ENCODE assay signal across 1 cellular context in the genomic region with DNA sequence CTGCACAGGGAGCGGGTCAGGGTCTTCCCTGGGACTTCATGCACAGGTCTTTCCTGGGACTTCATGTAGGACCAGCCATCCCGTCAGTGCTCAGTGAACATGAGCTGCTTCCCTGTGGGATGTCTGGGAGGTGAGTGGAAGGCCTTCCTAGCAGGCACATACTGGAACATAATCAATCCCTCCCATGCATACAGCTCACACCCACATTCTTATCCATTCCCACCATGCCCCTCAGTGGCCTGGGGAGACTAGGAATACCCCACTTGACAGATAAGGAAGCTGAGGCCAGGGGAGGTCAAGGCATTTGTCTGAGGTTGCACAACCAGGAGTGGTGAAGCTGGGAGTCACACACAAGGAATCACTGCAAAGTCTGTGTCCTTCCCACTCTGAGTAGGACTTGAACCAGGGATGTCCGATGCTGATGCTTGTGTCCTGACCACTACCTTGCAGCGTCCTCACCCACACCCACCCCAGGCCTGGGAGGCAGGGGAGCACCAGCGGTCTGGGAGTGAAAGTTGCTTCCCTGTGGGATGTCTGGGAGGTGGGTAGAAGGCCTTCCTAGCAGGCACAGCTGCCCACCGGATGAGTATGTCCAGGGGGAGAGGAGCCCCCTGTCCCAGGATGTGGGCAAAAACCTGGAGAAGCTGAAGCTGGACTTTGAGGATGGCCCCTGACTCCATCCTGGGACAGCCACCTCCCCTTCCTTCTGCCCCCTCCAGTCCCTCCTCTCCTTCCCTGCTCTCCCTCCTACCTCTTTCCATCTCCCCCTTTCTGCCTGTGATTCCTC.
TF ChIP-seq lines count a peak whose summit lies in the region.

No MANE protein-coding gene starts in this region.

TF ChIP-seq in GM23338, 12 proteins besides CTCF, POLR2A, EP300 and RAD21 (continued from another document):
- TF ChIP-seq, protein P1, sequence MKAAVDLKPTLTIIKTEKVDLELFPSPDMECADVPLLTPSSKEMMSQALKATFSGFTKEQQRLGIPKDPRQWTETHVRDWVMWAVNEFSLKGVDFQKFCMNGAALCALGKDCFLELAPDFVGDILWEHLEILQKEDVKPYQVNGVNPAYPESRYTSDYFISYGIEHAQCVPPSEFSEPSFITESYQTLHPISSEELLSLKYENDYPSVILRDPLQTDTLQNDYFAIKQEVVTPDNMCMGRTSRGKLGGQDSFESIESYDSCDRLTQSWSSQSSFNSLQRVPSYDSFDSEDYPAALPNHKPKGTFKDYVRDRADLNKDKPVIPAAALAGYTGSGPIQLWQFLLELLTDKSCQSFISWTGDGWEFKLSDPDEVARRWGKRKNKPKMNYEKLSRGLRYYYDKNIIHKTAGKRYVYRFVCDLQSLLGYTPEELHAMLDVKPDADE (IDR thresholded peaks at IDR 0.05): no peak
- TF ChIP-seq, protein P2, sequence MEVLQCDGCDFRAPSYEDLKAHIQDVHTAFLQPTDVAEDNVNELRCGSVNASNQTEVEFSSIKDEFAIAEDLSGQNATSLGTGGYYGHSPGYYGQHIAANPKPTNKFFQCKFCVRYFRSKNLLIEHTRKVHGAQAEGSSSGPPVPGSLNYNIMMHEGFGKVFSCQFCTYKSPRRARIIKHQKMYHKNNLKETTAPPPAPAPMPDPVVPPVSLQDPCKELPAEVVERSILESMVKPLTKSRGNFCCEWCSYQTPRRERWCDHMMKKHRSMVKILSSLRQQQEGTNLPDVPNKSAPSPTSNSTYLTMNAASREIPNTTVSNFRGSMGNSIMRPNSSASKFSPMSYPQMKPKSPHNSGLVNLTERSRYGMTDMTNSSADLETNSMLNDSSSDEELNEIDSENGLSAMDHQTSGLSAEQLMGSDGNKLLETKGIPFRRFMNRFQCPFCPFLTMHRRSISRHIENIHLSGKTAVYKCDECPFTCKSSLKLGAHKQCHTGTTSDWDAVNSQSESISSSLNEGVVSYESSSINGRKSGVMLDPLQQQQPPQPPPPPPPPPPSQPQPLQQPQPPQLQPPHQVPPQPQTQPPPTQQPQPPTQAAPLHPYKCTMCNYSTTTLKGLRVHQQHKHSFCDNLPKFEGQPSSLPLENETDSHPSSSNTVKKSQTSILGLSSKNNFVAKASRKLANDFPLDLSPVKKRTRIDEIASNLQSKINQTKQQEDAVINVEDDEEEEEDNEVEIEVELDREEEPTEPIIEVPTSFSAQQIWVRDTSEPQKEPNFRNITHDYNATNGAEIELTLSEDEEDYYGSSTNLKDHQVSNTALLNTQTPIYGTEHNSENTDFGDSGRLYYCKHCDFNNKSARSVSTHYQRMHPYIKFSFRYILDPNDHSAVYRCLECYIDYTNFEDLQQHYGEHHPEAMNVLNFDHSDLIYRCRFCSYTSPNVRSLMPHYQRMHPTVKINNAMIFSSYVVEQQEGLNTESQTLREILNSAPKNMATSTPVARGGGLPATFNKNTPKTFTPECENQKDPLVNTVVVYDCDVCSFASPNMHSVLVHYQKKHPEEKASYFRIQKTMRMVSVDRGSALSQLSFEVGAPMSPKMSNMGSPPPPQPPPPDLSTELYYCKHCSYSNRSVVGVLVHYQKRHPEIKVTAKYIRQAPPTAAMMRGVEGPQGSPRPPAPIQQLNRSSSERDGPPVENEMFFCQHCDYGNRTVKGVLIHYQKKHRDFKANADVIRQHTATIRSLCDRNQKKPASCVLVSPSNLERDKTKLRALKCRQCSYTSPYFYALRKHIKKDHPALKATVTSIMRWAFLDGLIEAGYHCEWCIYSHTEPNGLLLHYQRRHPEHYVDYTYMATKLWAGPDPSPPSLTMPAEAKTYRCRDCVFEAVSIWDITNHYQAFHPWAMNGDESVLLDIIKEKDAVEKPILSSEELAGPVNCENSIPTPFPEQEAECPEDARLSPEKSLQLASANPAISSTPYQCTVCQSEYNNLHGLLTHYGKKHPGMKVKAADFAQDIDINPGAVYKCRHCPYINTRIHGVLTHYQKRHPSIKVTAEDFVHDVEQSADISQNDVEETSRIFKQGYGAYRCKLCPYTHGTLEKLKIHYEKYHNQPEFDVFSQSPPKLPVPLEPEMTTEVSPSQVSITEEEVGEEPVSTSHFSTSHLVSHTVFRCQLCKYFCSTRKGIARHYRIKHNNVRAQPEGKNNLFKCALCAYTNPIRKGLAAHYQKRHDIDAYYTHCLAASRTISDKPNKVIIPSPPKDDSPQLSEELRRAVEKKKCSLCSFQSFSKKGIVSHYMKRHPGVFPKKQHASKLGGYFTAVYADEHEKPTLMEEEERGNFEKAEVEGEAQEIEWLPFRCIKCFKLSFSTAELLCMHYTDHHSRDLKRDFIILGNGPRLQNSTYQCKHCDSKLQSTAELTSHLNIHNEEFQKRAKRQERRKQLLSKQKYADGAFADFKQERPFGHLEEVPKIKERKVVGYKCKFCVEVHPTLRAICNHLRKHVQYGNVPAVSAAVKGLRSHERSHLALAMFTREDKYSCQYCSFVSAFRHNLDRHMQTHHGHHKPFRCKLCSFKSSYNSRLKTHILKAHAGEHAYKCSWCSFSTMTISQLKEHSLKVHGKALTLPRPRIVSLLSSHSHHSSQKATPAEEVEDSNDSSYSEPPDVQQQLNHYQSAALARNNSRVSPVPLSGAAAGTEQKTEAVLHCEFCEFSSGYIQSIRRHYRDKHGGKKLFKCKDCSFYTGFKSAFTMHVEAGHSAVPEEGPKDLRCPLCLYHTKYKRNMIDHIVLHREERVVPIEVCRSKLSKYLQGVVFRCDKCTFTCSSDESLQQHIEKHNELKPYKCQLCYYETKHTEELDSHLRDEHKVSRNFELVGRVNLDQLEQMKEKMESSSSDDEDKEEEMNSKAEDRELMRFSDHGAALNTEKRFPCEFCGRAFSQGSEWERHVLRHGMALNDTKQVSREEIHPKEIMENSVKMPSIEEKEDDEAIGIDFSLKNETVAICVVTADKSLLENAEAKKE (CRISPR knock-in tag; IDR thresholded peaks at IDR 0.05): no peak
- TF ChIP-seq EZH2 (IDR thresholded peaks at IDR 0.05; ENCODE audit: low read depth, unreplicated experiment) (no peak), POLR2AphosphoS5 (IDR thresholded peaks at IDR 0.05; ENCODE audit: low read depth) (no peak), EZH2phosphoT487 (IDR thresholded peaks at IDR 0.05; ENCODE audit: unreplicated experiment) (no peak), CREB1 (CRISPR knock-in tag; IDR thresholded peaks at IDR 0.05; ENCODE audit: low read depth) (no peak), JUNB (IDR thresholded peaks at IDR 0.05; ENCODE audit: unreplicated experiment) (no peak), STAT1 (IDR thresholded peaks at IDR 0.05; ENCODE audit: unreplicated experiment) (no peak), NANOG (IDR thresholded peaks at IDR 0.05; ENCODE audit: borderline replicate concordance) (no peak)
